In the genomic region with DNA sequence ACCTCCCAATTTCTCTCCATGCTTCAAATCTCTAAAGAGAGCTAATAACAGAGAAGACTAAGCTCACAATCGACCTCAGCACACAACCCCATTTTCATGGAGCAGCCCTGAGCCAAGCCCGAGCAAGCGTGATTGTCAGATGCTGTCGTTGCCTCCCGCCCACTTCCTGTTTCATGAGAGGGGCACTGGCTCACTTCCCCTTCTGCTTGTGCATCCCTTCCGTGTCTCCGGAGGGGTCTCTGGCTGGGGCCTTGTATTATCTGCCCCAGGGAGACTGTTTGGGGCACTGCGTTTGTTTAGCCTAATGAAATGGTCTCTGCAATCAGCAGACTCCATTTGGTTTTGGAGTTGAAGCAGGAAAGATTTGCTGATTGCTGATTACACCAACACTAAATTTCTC, we compare ENCODE assay signal across 1 cellular context.
A peak's percentile ranks its signal among the peaks of the same experiment; 100 is the strongest.
TF ChIP-seq lines count a peak whose summit lies in the region.

No MANE protein-coding gene starts in this region.

TF ChIP-seq in GM12878, 131 proteins besides CTCF, POLR2A, EP300 and RAD21 (continued from another document and continues in another):
- TF ChIP-seq, protein P1, sequence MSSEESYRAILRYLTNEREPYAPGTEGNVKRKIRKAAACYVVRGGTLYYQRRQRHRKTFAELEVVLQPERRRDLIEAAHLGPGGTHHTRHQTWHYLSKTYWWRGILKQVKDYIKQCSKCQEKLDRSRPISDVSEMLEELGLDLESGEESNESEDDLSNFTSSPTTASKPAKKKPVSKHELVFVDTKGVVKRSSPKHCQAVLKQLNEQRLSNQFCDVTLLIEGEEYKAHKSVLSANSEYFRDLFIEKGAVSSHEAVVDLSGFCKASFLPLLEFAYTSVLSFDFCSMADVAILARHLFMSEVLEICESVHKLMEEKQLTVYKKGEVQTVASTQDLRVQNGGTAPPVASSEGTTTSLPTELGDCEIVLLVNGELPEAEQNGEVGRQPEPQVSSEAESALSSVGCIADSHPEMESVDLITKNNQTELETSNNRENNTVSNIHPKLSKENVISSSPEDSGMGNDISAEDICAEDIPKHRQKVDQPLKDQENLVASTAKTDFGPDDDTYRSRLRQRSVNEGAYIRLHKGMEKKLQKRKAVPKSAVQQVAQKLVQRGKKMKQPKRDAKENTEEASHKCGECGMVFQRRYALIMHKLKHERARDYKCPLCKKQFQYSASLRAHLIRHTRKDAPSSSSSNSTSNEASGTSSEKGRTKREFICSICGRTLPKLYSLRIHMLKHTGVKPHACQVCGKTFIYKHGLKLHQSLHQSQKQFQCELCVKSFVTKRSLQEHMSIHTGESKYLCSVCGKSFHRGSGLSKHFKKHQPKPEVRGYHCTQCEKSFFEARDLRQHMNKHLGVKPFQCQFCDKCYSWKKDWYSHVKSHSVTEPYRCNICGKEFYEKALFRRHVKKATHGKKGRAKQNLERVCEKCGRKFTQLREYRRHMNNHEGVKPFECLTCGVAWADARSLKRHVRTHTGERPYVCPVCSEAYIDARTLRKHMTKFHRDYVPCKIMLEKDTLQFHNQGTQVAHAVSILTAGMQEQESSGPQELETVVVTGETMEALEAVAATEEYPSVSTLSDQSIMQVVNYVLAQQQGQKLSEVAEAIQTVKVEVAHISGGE (CRISPR knock-in tag; IDR thresholded peaks at IDR 0.05), result peak; percentile 67
- no peak for TF ChIP-seq MEF2A (IDR thresholded peaks at IDR 0.05; ENCODE audit: insufficient read depth, low read depth, low read length)
- TF ChIP-seq, protein P2, sequence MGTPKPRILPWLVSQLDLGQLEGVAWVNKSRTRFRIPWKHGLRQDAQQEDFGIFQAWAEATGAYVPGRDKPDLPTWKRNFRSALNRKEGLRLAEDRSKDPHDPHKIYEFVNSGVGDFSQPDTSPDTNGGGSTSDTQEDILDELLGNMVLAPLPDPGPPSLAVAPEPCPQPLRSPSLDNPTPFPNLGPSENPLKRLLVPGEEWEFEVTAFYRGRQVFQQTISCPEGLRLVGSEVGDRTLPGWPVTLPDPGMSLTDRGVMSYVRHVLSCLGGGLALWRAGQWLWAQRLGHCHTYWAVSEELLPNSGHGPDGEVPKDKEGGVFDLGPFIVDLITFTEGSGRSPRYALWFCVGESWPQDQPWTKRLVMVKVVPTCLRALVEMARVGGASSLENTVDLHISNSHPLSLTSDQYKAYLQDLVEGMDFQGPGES (IDR thresholded peaks at IDR 0.05), result no peak
- no peak for TF ChIP-seq CBX5 (IDR thresholded peaks at IDR 0.05; ENCODE audit: low read depth)
- TF ChIP-seq, protein P3, sequence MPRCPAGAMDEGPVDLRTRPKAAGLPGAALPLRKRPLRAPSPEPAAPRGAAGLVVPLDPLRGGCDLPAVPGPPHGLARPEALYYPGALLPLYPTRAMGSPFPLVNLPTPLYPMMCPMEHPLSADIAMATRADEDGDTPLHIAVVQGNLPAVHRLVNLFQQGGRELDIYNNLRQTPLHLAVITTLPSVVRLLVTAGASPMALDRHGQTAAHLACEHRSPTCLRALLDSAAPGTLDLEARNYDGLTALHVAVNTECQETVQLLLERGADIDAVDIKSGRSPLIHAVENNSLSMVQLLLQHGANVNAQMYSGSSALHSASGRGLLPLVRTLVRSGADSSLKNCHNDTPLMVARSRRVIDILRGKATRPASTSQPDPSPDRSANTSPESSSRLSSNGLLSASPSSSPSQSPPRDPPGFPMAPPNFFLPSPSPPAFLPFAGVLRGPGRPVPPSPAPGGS (IDR thresholded peaks at IDR 0.05; ENCODE audit: borderline replicate concordance, insufficient read depth, low read depth, low read length, poor library complexity, severe bottlenecking), result no peak
- no peak for TF ChIP-seq FOS (IDR thresholded peaks at IDR 0.05; ENCODE audit: borderline replicate concordance, extremely low read depth, insufficient read length)
- TF ChIP-seq ATF7 (IDR thresholded peaks at IDR 0.05; ENCODE audit: low read depth), result no peak
- 0 out of 3 replicates have a peak, but pooled peaks of 1 of the 2 experiments have one; percentile 13 for TF ChIP-seq EGR1 (IDR thresholded peaks at IDR 0.05; ENCODE audit: borderline replicate concordance in 1 of 2, low read depth in 2 of 2, low read length in 2 of 2)
- no peak for TF ChIP-seq STAT1 (conservative IDR thresholded peaks at IDR 0.05)
- no peak for TF ChIP-seq HDGF (IDR thresholded peaks at IDR 0.05)
- no peak for TF ChIP-seq ZNF24 (IDR thresholded peaks at IDR 0.05)
- no peak for TF ChIP-seq KLF5 (IDR thresholded peaks at IDR 0.05; ENCODE audit: partially characterized antibody)
- TF ChIP-seq TBL1XR1 (IDR thresholded peaks at IDR 0.05; ENCODE audit: low read depth, low read length), result no peak
- no peak for TF ChIP-seq SRF (IDR thresholded peaks at IDR 0.05; ENCODE audit: low read depth in 2 of 2, low read length in 2 of 2)
- no peak for TF ChIP-seq BRCA1 (IDR thresholded peaks at IDR 0.05; ENCODE audit: low read depth, low read length)
- TF ChIP-seq CBFB (IDR thresholded peaks at IDR 0.05; ENCODE audit: low read depth), result no peak
- TF ChIP-seq GABPA (IDR thresholded peaks at IDR 0.05; ENCODE audit: low read depth), result peak; percentile 80
- no peak for TF ChIP-seq BMI1 (IDR thresholded peaks at IDR 0.05; ENCODE audit: borderline replicate concordance)
- TF ChIP-seq IRF4 (IDR thresholded peaks at IDR 0.05; ENCODE audit: low read depth, low read length), result 0 out of 2 replicates have a peak, but pooled peaks have one; percentile 28
- TF ChIP-seq, protein P4, sequence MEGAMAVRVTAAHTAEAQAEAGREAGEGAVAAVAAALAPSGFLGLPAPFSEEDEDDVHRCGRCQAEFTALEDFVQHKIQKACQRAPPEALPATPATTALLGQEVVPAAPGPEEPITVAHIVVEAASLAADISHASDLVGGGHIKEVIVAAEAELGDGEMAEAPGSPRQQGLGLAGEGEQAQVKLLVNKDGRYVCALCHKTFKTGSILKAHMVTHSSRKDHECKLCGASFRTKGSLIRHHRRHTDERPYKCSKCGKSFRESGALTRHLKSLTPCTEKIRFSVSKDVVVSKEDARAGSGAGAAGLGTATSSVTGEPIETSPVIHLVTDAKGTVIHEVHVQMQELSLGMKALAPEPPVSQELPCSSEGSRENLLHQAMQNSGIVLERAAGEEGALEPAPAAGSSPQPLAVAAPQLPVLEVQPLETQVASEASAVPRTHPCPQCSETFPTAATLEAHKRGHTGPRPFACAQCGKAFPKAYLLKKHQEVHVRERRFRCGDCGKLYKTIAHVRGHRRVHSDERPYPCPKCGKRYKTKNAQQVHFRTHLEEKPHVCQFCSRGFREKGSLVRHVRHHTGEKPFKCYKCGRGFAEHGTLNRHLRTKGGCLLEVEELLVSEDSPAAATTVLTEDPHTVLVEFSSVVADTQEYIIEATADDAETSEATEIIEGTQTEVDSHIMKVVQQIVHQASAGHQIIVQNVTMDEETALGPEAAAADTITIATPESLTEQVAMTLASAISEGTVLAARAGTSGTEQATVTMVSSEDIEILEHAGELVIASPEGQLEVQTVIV (IDR thresholded peaks at IDR 0.05; ENCODE audit: borderline replicate concordance, partially characterized antibody), result no peak
- no peak for TF ChIP-seq LARP7 (IDR thresholded peaks at IDR 0.05)
- no peak for TF ChIP-seq MXI1 (IDR thresholded peaks at IDR 0.05; ENCODE audit: low read depth, low read length)
- TF ChIP-seq ZSCAN29 (IDR thresholded peaks at IDR 0.05), result no peak
- TF ChIP-seq RAD51 (IDR thresholded peaks at IDR 0.05), result no peak
- TF ChIP-seq, protein P5, sequence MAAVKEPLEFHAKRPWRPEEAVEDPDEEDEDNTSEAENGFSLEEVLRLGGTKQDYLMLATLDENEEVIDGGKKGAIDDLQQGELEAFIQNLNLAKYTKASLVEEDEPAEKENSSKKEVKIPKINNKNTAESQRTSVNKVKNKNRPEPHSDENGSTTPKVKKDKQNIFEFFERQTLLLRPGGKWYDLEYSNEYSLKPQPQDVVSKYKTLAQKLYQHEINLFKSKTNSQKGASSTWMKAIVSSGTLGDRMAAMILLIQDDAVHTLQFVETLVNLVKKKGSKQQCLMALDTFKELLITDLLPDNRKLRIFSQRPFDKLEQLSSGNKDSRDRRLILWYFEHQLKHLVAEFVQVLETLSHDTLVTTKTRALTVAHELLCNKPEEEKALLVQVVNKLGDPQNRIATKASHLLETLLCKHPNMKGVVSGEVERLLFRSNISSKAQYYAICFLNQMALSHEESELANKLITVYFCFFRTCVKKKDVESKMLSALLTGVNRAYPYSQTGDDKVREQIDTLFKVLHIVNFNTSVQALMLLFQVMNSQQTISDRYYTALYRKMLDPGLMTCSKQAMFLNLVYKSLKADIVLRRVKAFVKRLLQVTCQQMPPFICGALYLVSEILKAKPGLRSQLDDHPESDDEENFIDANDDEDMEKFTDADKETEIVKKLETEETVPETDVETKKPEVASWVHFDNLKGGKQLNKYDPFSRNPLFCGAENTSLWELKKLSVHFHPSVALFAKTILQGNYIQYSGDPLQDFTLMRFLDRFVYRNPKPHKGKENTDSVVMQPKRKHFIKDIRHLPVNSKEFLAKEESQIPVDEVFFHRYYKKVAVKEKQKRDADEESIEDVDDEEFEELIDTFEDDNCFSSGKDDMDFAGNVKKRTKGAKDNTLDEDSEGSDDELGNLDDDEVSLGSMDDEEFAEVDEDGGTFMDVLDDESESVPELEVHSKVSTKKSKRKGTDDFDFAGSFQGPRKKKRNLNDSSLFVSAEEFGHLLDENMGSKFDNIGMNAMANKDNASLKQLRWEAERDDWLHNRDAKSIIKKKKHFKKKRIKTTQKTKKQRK (IDR thresholded peaks at IDR 0.05; ENCODE audit: low read depth, low read length), result no peak
- TF ChIP-seq, protein P6, sequence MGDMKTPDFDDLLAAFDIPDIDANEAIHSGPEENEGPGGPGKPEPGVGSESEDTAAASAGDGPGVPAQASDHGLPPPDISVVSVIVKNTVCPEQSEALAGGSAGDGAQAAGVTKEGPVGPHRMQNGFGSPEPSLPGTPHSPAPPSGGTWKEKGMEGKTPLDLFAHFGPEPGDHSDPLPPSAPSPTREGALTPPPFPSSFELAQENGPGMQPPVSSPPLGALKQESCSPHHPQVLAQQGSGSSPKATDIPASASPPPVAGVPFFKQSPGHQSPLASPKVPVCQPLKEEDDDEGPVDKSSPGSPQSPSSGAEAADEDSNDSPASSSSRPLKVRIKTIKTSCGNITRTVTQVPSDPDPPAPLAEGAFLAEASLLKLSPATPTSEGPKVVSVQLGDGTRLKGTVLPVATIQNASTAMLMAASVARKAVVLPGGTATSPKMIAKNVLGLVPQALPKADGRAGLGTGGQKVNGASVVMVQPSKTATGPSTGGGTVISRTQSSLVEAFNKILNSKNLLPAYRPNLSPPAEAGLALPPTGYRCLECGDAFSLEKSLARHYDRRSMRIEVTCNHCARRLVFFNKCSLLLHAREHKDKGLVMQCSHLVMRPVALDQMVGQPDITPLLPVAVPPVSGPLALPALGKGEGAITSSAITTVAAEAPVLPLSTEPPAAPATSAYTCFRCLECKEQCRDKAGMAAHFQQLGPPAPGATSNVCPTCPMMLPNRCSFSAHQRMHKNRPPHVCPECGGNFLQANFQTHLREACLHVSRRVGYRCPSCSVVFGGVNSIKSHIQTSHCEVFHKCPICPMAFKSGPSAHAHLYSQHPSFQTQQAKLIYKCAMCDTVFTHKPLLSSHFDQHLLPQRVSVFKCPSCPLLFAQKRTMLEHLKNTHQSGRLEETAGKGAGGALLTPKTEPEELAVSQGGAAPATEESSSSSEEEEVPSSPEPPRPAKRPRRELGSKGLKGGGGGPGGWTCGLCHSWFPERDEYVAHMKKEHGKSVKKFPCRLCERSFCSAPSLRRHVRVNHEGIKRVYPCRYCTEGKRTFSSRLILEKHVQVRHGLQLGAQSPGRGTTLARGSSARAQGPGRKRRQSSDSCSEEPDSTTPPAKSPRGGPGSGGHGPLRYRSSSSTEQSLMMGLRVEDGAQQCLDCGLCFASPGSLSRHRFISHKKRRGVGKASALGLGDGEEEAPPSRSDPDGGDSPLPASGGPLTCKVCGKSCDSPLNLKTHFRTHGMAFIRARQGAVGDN (IDR thresholded peaks at IDR 0.05), result no peak
- no peak for TF ChIP-seq POU2F2 (IDR thresholded peaks at IDR 0.05; ENCODE audit: borderline replicate concordance, low read depth, low read length)
- no peak for TF ChIP-seq BACH1 (IDR thresholded peaks at IDR 0.05; ENCODE audit: borderline replicate concordance)
- TF ChIP-seq CHD2 (IDR thresholded peaks at IDR 0.05; ENCODE audit: borderline replicate concordance, low read depth, low read length), result no peak
- peak; percentile 93 for TF ChIP-seq SPI1 (IDR thresholded peaks at IDR 0.05; ENCODE audit: borderline replicate concordance, insufficient read depth, low read depth, low read length)
- TF ChIP-seq, protein P7, sequence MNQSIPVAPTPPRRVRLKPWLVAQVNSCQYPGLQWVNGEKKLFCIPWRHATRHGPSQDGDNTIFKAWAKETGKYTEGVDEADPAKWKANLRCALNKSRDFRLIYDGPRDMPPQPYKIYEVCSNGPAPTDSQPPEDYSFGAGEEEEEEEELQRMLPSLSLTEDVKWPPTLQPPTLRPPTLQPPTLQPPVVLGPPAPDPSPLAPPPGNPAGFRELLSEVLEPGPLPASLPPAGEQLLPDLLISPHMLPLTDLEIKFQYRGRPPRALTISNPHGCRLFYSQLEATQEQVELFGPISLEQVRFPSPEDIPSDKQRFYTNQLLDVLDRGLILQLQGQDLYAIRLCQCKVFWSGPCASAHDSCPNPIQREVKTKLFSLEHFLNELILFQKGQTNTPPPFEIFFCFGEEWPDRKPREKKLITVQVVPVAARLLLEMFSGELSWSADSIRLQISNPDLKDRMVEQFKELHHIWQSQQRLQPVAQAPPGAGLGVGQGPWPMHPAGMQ (IDR thresholded peaks at IDR 0.05; ENCODE audit: borderline replicate concordance), result no peak
- TF ChIP-seq ZNF384 (IDR thresholded peaks at IDR 0.05; ENCODE audit: borderline replicate concordance, low read depth, low read length), result no peak
- 0 out of 2 replicates have a peak, but pooled peaks have one; percentile 3 for TF ChIP-seq IKZF1 (conservative IDR thresholded peaks at IDR 0.05)
- TF ChIP-seq CEBPB (IDR thresholded peaks at IDR 0.05; ENCODE audit: borderline replicate concordance in 1 of 2, low read depth in 2 of 2, low read length in 2 of 2), result no peak
- TF ChIP-seq CHD1 (IDR thresholded peaks at IDR 0.05; ENCODE audit: low read depth, low read length), result no peak
- no peak for TF ChIP-seq ZZZ3 (IDR thresholded peaks at IDR 0.05; ENCODE audit: control insufficient read depth, insufficient read length, low read depth)
- TF ChIP-seq SIX5 (IDR thresholded peaks at IDR 0.05; ENCODE audit: low read depth, low read length, severe bottlenecking), result peak; percentile 11
- no peak for TF ChIP-seq NR2C1 (IDR thresholded peaks at IDR 0.05)
